In the genomic region with DNA sequence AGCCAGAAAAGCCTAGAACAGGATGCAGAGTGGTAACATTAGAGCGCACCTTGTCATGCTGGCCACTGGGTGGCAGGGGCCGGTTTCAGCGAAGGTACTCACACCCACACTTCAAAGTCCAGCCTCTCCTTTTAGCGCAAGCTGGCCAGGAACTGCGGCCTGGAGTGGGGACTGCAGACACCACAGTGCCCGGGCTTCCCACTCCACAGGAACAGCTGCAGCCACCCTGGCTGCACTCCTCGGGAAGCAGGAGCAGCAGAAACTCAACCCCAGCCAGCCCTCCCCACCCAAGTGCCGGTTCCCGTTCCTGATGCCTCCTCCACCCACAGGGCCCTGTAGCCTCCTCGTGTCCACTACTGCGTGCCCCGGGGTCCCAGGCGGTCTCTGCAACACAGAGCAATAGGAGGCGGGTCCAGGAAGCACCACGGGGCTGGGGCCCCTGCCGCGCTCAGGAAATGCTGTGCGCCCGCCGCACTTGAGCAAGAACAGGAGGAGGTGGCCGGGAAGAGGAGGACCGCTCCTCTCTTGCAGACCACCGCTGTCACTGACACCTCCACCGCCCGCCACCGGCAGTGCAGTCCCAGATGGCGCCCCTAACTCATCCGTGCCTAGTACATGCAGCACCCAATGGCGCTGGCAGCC, we compare ENCODE assay signal across 1 cellular context.
A peak's percentile ranks its signal among the peaks of the same experiment; 100 is the strongest.
TF ChIP-seq lines count a peak whose summit lies in the region.

No MANE protein-coding gene starts in this region.

TF ChIP-seq in HepG2, 621 proteins besides CTCF, POLR2A, EP300 and RAD21 (continued from another document):
- TF ChIP-seq, protein P1, sequence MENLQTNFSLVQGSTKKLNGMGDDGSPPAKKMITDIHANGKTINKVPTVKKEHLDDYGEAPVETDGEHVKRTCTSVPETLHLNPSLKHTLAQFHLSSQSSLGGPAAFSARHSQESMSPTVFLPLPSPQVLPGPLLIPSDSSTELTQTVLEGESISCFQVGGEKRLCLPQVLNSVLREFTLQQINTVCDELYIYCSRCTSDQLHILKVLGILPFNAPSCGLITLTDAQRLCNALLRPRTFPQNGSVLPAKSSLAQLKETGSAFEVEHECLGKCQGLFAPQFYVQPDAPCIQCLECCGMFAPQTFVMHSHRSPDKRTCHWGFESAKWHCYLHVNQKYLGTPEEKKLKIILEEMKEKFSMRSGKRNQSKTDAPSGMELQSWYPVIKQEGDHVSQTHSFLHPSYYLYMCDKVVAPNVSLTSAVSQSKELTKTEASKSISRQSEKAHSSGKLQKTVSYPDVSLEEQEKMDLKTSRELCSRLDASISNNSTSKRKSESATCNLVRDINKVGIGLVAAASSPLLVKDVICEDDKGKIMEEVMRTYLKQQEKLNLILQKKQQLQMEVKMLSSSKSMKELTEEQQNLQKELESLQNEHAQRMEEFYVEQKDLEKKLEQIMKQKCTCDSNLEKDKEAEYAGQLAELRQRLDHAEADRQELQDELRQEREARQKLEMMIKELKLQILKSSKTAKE (CRISPR knock-in tag; IDR thresholded peaks at IDR 0.05; ENCODE audit: borderline replicate concordance): no peak
- no peak for TF ChIP-seq REXO4 (CRISPR knock-in tag; IDR thresholded peaks at IDR 0.05; ENCODE audit: borderline replicate concordance)
- TF ChIP-seq, protein P2, sequence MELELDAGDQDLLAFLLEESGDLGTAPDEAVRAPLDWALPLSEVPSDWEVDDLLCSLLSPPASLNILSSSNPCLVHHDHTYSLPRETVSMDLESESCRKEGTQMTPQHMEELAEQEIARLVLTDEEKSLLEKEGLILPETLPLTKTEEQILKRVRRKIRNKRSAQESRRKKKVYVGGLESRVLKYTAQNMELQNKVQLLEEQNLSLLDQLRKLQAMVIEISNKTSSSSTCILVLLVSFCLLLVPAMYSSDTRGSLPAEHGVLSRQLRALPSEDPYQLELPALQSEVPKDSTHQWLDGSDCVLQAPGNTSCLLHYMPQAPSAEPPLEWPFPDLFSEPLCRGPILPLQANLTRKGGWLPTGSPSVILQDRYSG (CRISPR knock-in tag; IDR thresholded peaks at IDR 0.05): no peak
- TF ChIP-seq ZNF451 (CRISPR knock-in tag; IDR thresholded peaks at IDR 0.05): no peak
- no peak for TF ChIP-seq ZNF839 (CRISPR knock-in tag; IDR thresholded peaks at IDR 0.05; ENCODE audit: borderline replicate concordance)
- no peak for TF ChIP-seq ZNF724P (CRISPR knock-in tag; IDR thresholded peaks at IDR 0.05; ENCODE audit: borderline replicate concordance)
- TF ChIP-seq, protein P3, sequence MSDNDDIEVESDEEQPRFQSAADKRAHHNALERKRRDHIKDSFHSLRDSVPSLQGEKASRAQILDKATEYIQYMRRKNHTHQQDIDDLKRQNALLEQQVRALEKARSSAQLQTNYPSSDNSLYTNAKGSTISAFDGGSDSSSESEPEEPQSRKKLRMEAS (IDR thresholded peaks at IDR 0.05): 0 out of 2 replicates have a peak, but pooled peaks have one; percentile 26
- TF ChIP-seq CCDC6 (CRISPR knock-in tag; IDR thresholded peaks at IDR 0.05): no peak
- peak; percentile 57; the same call in 1 of the 2 replicates for TF ChIP-seq MAZ (IDR thresholded peaks at IDR 0.05; ENCODE audit: borderline replicate concordance, low read depth, low read length)
- no peak for TF ChIP-seq MAZ (CRISPR knock-in tag; IDR thresholded peaks at IDR 0.05; ENCODE audit: low read depth)
- TF ChIP-seq NKX3-1 (CRISPR knock-in tag; IDR thresholded peaks at IDR 0.05): no peak
- no peak for TF ChIP-seq ZSCAN30 (CRISPR knock-in tag; IDR thresholded peaks at IDR 0.05)
- TF ChIP-seq, protein P4, sequence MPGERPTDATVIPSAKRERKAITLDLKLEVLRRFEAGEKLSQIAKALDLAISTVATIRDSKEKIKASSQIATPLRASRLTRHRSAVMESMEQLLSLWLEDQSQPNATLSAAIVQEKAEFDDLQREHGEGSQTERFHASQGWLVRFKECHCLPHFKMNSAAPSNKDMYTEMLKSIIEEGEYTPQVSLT (CRISPR knock-in tag; IDR thresholded peaks at IDR 0.05; ENCODE audit: borderline replicate concordance, low read depth): no peak
